In the genomic region with DNA sequence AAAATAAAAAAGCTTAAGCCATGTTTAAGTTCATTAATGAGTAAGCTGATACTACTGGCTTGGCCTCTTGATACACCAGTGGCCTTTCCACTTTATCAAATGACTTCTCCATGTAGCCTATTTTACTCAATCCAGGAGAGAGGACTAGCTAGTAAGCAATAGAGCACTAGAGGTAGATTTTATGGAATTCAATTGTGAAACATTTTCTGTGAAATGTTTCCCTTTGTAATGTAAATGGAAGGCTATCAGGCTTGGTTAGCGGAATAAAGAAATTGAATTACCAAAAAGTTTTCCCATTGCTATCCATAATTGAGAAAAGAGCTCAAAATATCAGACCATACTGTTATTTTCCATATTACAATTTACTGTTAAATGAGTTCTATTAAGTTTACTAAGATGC, we compare ENCODE assay signal across 28 cellular contexts.
"Had no signal": no experiment of that assay in that cellular context is flagged by ENCODE, and none has a peak within 500 bp of the region (broad histone marks: within the 10 kb centered on the region; RNA-seq: fewer than 3 reads in every experiment).

No MANE protein-coding gene starts in this region.

- H3K27me3 ChIP-seq: ascending aorta, brain microvascular endothelial cell, dorsolateral prefrontal cortex, esophagus muscularis mucosa, foreskin keratinocyte, gastrocnemius medialis, heart right ventricle had no signal

- H3K4me1 ChIP-seq: ascending aorta, esophagus muscularis mucosa, gastrocnemius medialis, heart right ventricle had no signal

- H3K4me3 Mint-ChIP-seq: activated CD4-positive, alpha-beta memory T cell treated with anti-CD3 and anti-CD28 coated beads, Interleukin-2, amount 10 ng/mL, durations not matched to agents 7 days and 5 days; activated CD4-positive, alpha-beta T cell treated with anti-CD3 and anti-CD28 coated beads, Interleukin-2, amount 10 ng/mL, durations not matched to agents 7 days and 5 days; activated naive CD4-positive, alpha-beta T cell treated with anti-CD3 and anti-CD28 coated beads, Interleukin-2, amount 10 ng/mL, durations not matched to agents 7 days and 5 days; activated naive CD8-positive, alpha-beta T cell treated with anti-CD3 and anti-CD28 coated beads, Interleukin-2, amount 10 ng/mL, durations not matched to agents 7 days and 5 days; activated T-cell treated with anti-CD3 and anti-CD28 coated beads, Interleukin-2, amount 50 U/mL, for 24 hours; activated T-cell treated with anti-CD3 and anti-CD28 coated beads, Interleukin-2, amount 50 U/mL, for 72 hours; central memory CD8-positive, alpha-beta T cell; dendritic cell treated with granulocyte-macrophage colony-stimulating factor and Interleukin-4, amounts not matched to agents 40 ng/mL and 50 ng/mL, for 4 days; endodermal cell had no signal

- H3K4me3 ChIP-seq: ascending aorta, coronary artery, dorsolateral prefrontal cortex, esophagus muscularis mucosa, gastrocnemius medialis, heart right ventricle had no signal

- H3K36me3 Mint-ChIP-seq: activated naive CD4-positive, alpha-beta T cell treated with anti-CD3 and anti-CD28 coated beads, Interleukin-2, amount 10 ng/mL, durations not matched to agents 7 days and 5 days; activated naive CD8-positive, alpha-beta T cell treated with anti-CD3 and anti-CD28 coated beads, Interleukin-2, amount 10 ng/mL, durations not matched to agents 7 days and 5 days had no signal

- H3K36me3 ChIP-seq: ascending aorta, brain microvascular endothelial cell, esophagus muscularis mucosa, gastrocnemius medialis, heart right ventricle had no signal

- H3K9me3 ChIP-seq: ascending aorta, esophagus muscularis mucosa, gastrocnemius medialis, heart right ventricle had no signal

- H3K27ac Mint-ChIP-seq: activated CD4-positive, alpha-beta memory T cell treated with anti-CD3 and anti-CD28 coated beads, Interleukin-2, amount 10 ng/mL, durations not matched to agents 7 days and 5 days; activated CD4-positive, alpha-beta T cell treated with anti-CD3 and anti-CD28 coated beads, Interleukin-2, amount 10 ng/mL, durations not matched to agents 7 days and 5 days; activated naive CD4-positive, alpha-beta T cell treated with anti-CD3 and anti-CD28 coated beads, Interleukin-2, amount 10 ng/mL, durations not matched to agents 7 days and 5 days; activated naive CD4-positive, alpha-beta T cell treated with anti-CD3 and anti-CD28 coated beads, Interleukin-2, amount 50 U/mL, for 72 hours; activated naive CD8-positive, alpha-beta T cell treated with anti-CD3 and anti-CD28 coated beads, Interleukin-2, amount 10 ng/mL, durations not matched to agents 7 days and 5 days; activated T-cell treated with anti-CD3 and anti-CD28 coated beads, Interleukin-2, amount 50 U/mL, for 24 hours; activated T-cell treated with anti-CD3 and anti-CD28 coated beads, Interleukin-2, amount 50 U/mL, for 72 hours; dendritic cell treated with granulocyte-macrophage colony-stimulating factor and Interleukin-4, amounts not matched to agents 40 ng/mL and 50 ng/mL, for 4 days; endodermal cell had no signal

- DNase-seq: activated CD4-positive, alpha-beta memory T cell treated with anti-CD3 and anti-CD28 coated beads, Interleukin-2, amount 10 ng/mL, durations not matched to agents 7 days and 5 days; activated CD4-positive, alpha-beta T cell treated with anti-CD3 and anti-CD28 coated beads for 1 hour; activated CD4-positive, alpha-beta T cell treated with anti-CD3 and anti-CD28 coated beads for 4 hours; activated CD4-positive, alpha-beta T cell treated with anti-CD3 and anti-CD28 coated beads, Interleukin-2, amount 10 ng/mL, durations not matched to agents 7 days and 5 days; activated CD4-positive, alpha-beta T cell treated with anti-CD3 and anti-CD28 coated beads, Interleukin-2, amount 50 U/mL, for 4 hours; activated CD8-positive, alpha-beta memory T cell treated with anti-CD3 and anti-CD28 coated beads, Interleukin-2, amount 50 U/mL, for 48 hours; activated gamma-delta T cell; activated naive CD4-positive, alpha-beta T cell; activated naive CD4-positive, alpha-beta T cell treated with anti-CD3 and anti-CD28 coated beads, Interleukin-2, amount 10 ng/mL, durations not matched to agents 7 days and 5 days; activated naive CD8-positive, alpha-beta T cell treated with anti-CD3 and anti-CD28 coated beads, Interleukin-2, amount 10 ng/mL, durations not matched to agents 7 days and 5 days; activated T-cell treated with anti-CD3 and anti-CD28 coated beads for 4 hours; activated T-cell treated with anti-CD3 and anti-CD28 coated beads, Interleukin-2, amount 50 U/mL, for 24 hours; activated T-cell treated with anti-CD3 and anti-CD28 coated beads, Interleukin-2, amount 50 U/mL, for 72 hours; brain microvascular endothelial cell; dorsolateral prefrontal cortex; effector memory CD4-positive, alpha-beta T cell; endodermal cell; erythroblast; gastrocnemius medialis; heart right ventricle; T-helper 2 cell had no signal

- ATAC-seq: activated naive CD4-positive, alpha-beta T cell treated with anti-CD3 and anti-CD28 coated beads, Interleukin-2, amount 50 U/mL, for 72 hours; activated T-cell treated with anti-CD3 and anti-CD28 coated beads, Interleukin-2, amount 50 U/mL, for 72 hours; gastrocnemius medialis; heart right ventricle had no signal

- H3K4me1 Mint-ChIP-seq: activated CD4-positive, alpha-beta memory T cell treated with anti-CD3 and anti-CD28 coated beads, Interleukin-2, amount 10 ng/mL, durations not matched to agents 7 days and 5 days; activated CD4-positive, alpha-beta T cell treated with anti-CD3 and anti-CD28 coated beads, Interleukin-2, amount 10 ng/mL, durations not matched to agents 7 days and 5 days; activated naive CD4-positive, alpha-beta T cell treated with anti-CD3 and anti-CD28 coated beads, Interleukin-2, amount 10 ng/mL, durations not matched to agents 7 days and 5 days; activated naive CD8-positive, alpha-beta T cell treated with anti-CD3 and anti-CD28 coated beads, Interleukin-2, amount 10 ng/mL, durations not matched to agents 7 days and 5 days; central memory CD8-positive, alpha-beta T cell had no signal

- H3K27me3 Mint-ChIP-seq: activated CD4-positive, alpha-beta memory T cell treated with anti-CD3 and anti-CD28 coated beads, Interleukin-2, amount 10 ng/mL, durations not matched to agents 7 days and 5 days; activated CD4-positive, alpha-beta T cell treated with anti-CD3 and anti-CD28 coated beads, Interleukin-2, amount 10 ng/mL, durations not matched to agents 7 days and 5 days; activated naive CD4-positive, alpha-beta T cell treated with anti-CD3 and anti-CD28 coated beads, Interleukin-2, amount 10 ng/mL, durations not matched to agents 7 days and 5 days; activated naive CD8-positive, alpha-beta T cell treated with anti-CD3 and anti-CD28 coated beads, Interleukin-2, amount 10 ng/mL, durations not matched to agents 7 days and 5 days; activated T-cell treated with anti-CD3 and anti-CD28 coated beads, Interleukin-2, amount 50 U/mL, for 24 hours; central memory CD8-positive, alpha-beta T cell; dendritic cell treated with granulocyte-macrophage colony-stimulating factor and Interleukin-4, amounts not matched to agents 40 ng/mL and 50 ng/mL, for 4 days had no signal

- H3K27ac ChIP-seq: ascending aorta, brain microvascular endothelial cell, coronary artery, dorsolateral prefrontal cortex, esophagus muscularis mucosa, gastrocnemius medialis, heart right ventricle had no signal
